9 cellular contexts compared by ENCODE assay signal in the genomic region with DNA sequence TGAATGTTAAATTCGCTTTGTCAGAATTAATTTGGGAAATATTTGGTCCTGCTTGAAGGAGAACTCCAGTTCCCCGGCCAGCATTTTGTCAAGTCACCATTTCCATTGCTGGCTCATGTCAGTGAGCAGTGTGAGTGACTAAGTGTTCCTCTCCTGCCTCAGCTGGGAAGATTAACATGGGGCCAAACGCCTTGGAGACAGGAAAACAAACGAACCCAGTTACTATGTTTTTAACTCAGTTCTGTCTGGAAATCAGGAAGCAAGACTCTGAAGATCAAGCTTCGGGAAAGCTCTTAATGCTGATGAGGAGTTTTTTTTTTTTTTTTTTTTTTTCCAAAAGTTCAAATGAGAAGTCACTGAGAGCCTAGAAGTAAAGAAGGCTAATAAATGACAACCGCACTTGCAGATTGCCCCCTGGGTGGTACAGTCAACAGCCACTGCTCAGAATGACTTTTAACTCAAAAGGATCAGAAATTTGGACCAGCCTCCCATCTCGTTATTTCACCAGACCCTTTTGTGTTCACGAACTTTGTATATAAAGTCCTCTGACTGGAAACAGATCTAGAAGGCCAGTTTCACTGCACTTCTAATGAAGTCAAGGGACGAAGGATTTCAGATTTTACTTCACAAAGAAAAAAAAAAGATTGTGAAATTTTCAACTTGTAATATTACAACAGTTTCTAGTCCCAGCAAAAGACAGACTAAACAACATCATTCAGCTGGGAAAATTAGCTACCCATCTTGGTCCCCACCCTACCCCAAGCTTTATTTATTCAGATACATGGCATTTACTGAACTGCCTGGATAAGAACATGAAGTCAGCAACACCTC.
A peak's percentile ranks its signal among the peaks of the same experiment; 100 is the strongest.
DNase-seq lines count a peak whose midpoint lies in the region; ATAC-seq, FAIRE-seq and TF ChIP-seq lines count a peak whose summit lies in the region.
"Had no signal": no experiment of that assay in that cellular context is flagged by ENCODE, and none has a peak within 500 bp of the region (broad histone marks: within the 10 kb centered on the region; RNA-seq: fewer than 3 reads in every experiment).

No MANE protein-coding gene starts in this region.

- H3K36me3 ChIP-seq in neuronal stem cell (replicated peaks in 1 of 2; ENCODE audit: control insufficient read depth in 2 of 2, insufficient read depth in 2 of 2, low read length in 2 of 2): no peaks in the 10 kb centered on the region

- H2BK15ac ChIP-seq in neuronal stem cell (ENCODE audit: low read length): no peak overlapping the region

- no peak overlapping the region for H3K4me2 ChIP-seq in neuronal stem cell (ENCODE audit: insufficient read depth, low read length, poor library complexity, severe bottlenecking)

- peaks cover 0 to 3% of the 10 kb centered on the region in 2 donors for H3K4me1 ChIP-seq in neuronal stem cell (ENCODE audit: control insufficient read depth in 2 of 2, insufficient read depth in 1 of 2, low read depth in 1 of 2, low read length in 2 of 2)

- DNase-seq in AG09309 (ENCODE audit: low read depth) (peak; percentile 87), RCC 7860 (ENCODE audit: low spot score) (peak; percentile 83), fibroblast of gingiva (ENCODE audit: low read depth) (peak; percentile 90), myocyte (ENCODE audit: low read depth) (peak; percentile 89), NCI-H1092 (lab: John Stamatoyannopoulos, UW) (no peak), neuronal stem cell (ENCODE audit: low spot score) (no peak)
- DNase-seq: DMS153 had no signal

- H2AK5ac ChIP-seq in neuronal stem cell (ENCODE audit: low read depth, low read length): no peak overlapping the region

- H3K9ac ChIP-seq in neuronal stem cell (ENCODE audit: low read depth, low read length, poor library complexity): no peak overlapping the region

- no peak overlapping the region for H2BK12ac ChIP-seq in neuronal stem cell (ENCODE audit: low read length)

- no peaks in the 10 kb centered on the region for H3K9me3 ChIP-seq in neuronal stem cell (replicated peaks in 1 of 2; ENCODE audit: control insufficient read depth in 2 of 2, insufficient read depth in 1 of 2, low read depth in 1 of 2, low read length in 2 of 2)

- H2BK120ac ChIP-seq in neuronal stem cell (ENCODE audit: low read depth, low read length): no peak overlapping the region

- no peak overlapping the region for H3K4me3 ChIP-seq in AG09309 (ENCODE audit: control insufficient read depth, low read depth, low read length)
- H3K4me3 ChIP-seq in neuronal stem cell (ENCODE audit: low read length in 2 of 2): no peak overlapping the region

- H2AFZ ChIP-seq in neuronal stem cell (ENCODE audit: low read length): no peak overlapping the region

- no peak overlapping the region for H3K14ac ChIP-seq in neuronal stem cell (ENCODE audit: low read length)

- H3K27ac ChIP-seq in neuronal stem cell (replicated peaks; ENCODE audit: low read length): no peak overlapping the region

- TF ChIP-seq CTCF in AG09309 (IDR thresholded peaks at IDR 0.05; ENCODE audit: control insufficient read depth, insufficient read depth, low read depth, low read length, missing control alignments): no peak

- no peaks in the 10 kb centered on the region for H3K79me1 ChIP-seq in neuronal stem cell (ENCODE audit: low read depth, low read length)

- H4K91ac ChIP-seq in neuronal stem cell (ENCODE audit: low read depth, low read length, poor library complexity): no peak overlapping the region

- no peak overlapping the region for H2BK5ac ChIP-seq in neuronal stem cell (ENCODE audit: low read length)

- ATAC-seq in HG02840 (IDR thresholded peaks at IDR 0.05; ENCODE audit: low FRiP score, unreplicated experiment) (no peak), GM21360 (IDR thresholded peaks at IDR 0.05; ENCODE audit: unreplicated experiment) (no peak)

- no peaks in the 10 kb centered on the region for H3K27me3 ChIP-seq in neuronal stem cell (ENCODE audit: control insufficient read depth in 3 of 3, insufficient read depth in 3 of 3, low read depth in 1 of 3, low read length in 3 of 3)

- peak; percentile 27 for FAIRE-seq in RCC 7860 (lab: Jason Lieb, UNC)

- no peak overlapping the region for H3K18ac ChIP-seq in neuronal stem cell (ENCODE audit: low read length)

- H3K4ac ChIP-seq in neuronal stem cell (ENCODE audit: low read length): no peak overlapping the region

- H4K8ac ChIP-seq in neuronal stem cell (ENCODE audit: low read depth, low read length): no peak overlapping the region

- no peak overlapping the region for H3K23ac ChIP-seq in neuronal stem cell (ENCODE audit: low read depth, low read length, poor library complexity)

- no CpG with 5 or more reads among the region's 9 CpGs for WGBS in neuronal stem cell (ENCODE audit: extremely low coverage in 2 of 2, insufficient read length in 2 of 2, insufficient replicate concordance in 1 of 2), 2 donors

Comparison
In these comparisons a context has a peak if more than half of its experiments do, and no peak if none do; other contexts are left out.
1. DNase-seq: peak in AG09309 (single experiment), RCC 7860 (single experiment), fibroblast of gingiva (single experiment) and myocyte (single experiment); none in NCI-H1092 (single experiment) and neuronal stem cell (single experiment).